Comparison of ENCODE assay signal across 8 cellular contexts in the genomic region with DNA sequence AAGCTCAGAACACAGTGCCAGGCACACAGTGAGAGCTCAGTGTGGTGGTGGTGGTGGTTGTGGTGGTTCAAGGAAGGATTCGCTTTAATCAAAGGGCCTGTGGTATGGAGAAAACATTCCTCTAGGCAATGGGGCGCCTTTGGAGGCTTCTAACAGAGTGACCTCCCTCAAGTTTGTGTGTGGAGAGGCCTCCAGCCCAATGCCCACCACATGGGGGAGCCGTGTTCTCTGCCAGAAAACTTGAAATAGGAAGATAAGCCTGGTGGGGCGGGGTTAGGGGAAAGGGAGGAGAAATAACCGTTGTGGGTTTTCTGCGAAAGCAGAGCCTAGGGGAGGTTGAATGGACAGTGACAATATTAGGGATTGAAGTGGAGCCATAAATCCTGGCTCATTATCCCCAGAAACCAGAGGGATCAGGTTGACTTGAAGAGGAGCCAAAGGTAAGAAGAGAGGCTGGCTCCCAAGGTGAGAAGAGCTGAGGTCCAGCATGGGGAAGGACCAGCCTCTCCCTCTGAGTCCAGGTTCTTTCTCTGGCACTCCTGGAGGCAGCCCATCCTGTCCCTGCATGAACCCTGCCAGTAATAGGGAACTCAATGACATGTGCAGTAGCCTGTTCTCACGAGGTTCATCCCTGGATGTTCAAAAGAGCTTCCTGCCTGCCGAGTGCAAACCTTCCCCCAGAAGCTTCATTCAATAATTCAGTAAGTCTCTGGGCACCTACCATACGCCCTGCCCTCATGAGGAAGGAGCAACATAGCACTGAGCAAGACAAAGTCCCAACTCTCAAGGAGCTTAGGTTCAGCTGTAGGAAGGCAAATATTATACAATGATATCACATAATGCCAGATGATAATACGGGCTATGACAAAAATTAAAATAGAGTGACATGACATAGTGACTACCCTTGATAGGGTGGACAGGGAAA. TPM values are rescaled to one million over a fixed set of nuclear protein-coding genes. Genes with fewer than 3 reads are reported as not detected.
DNase-seq lines count a peak whose midpoint lies in the region; FAIRE-seq and TF ChIP-seq lines count a peak whose summit lies in the region.

No MANE protein-coding gene starts in this region.

- H3K27ac ChIP-seq in kidney (ENCODE audit: low read depth in 2 of 2, low read length in 2 of 2) = no peak overlapping the region

- no peaks in the 10 kb centered on the region for H3K9me3 ChIP-seq in kidney (ENCODE audit: control insufficient read depth in 1 of 2, low read length in 2 of 2)

- H3K4me1 ChIP-seq in kidney (ENCODE audit: control insufficient read depth in 1 of 2, insufficient read depth in 1 of 2, low read depth in 1 of 2, low read length in 2 of 2) = peaks cover 17 to 19% of the 10 kb centered on the region in 2 donors

- TF ChIP-seq CTCF in kidney (IDR thresholded peaks at IDR 0.05; ENCODE audit: borderline replicate concordance, extremely low read depth, insufficient read depth) = peak; percentile 41

- no peak overlapping the region for H3K4me3 ChIP-seq in kidney (ENCODE audit: low read length in 2 of 2)

- DNase-seq in CD1c-positive myeloid dendritic cell (ENCODE audit: extremely low spot score) (peak; percentile 63), HT-29 (ENCODE audit: low spot score) (peak; percentile 84), SW480 (ENCODE audit: low spot score) (peak; percentile 89), kidney (no peak), GOT3 (lab: John Stamatoyannopoulos, UW) (no peak), pons (ENCODE audit: low spot score) (no peak), activated gamma-delta T cell (lab: John Stamatoyannopoulos, UW) (no peak), HPDE6-E6E7 (ENCODE audit: extremely low spot score) (no peak)

- no peaks in the 10 kb centered on the region for H3K36me3 ChIP-seq in kidney (ENCODE audit: control insufficient read depth in 1 of 2, insufficient read depth in 2 of 2, low read length in 2 of 2)

- no peak for FAIRE-seq in kidney (lab: Jason Lieb, UNC)

- intact Hi-C loops in kidney (cut with DNase I) = no loop called here

- no peak overlapping the region for H3K9ac ChIP-seq in kidney (ENCODE audit: low read length in 2 of 2)

RNA-seq across cellular contexts. Expression of a gene that starts 51.4 kb away (rescaled TPM):
- total RNA-seq in HT-29 (2014; rRNA removed; shearing (Covaris generic)) = 253 and 254 TPM in 2 replicates
- total RNA-seq in kidney = 611 TPM
- polyA plus RNA-seq in kidney (ENCODE audit: insufficient read depth, low read depth, low replicate concordance) = 44.6 TPM

Comparison
In these comparisons a context has a peak if more than half of its experiments do, and no peak if none do; other contexts are left out.
1. DNase-seq: peak in CD1c-positive myeloid dendritic cell (single experiment), HT-29 (single experiment) and SW480 (single experiment); none in kidney (single experiment), GOT3 (single experiment), pons (single experiment), activated gamma-delta T cell (single experiment) and HPDE6-E6E7 (single experiment).